Comparison of ENCODE assay signal across 21 cellular contexts in genomic region chr16:35239561-35239960, GRCh38.
"Had no signal": no experiment of that assay in that cellular context is flagged by ENCODE, and none has a peak within 500 bp of the region (broad histone marks: within the 10 kb centered on the region; RNA-seq: fewer than 3 reads in every experiment).

No MANE protein-coding gene starts in this region.

- H3K36me3 ChIP-seq: lower lobe of right lung, prostate gland, right atrium auricular region, spleen, tibial artery had no signal

- H3K4me1 ChIP-seq: lower lobe of right lung, prostate gland, right atrium auricular region, spleen, testis, tibial artery had no signal

- H3K9me3 ChIP-seq: lower lobe of right lung, prostate gland, right atrium auricular region, testis, tibial artery had no signal

- H3K27me3 ChIP-seq: right atrium auricular region, spleen, testis, tibial artery had no signal

- H3K27ac ChIP-seq: coronary artery, lower lobe of right lung, prostate gland, right atrium auricular region, spleen, testis, tibial artery had no signal

- H3K4me3 ChIP-seq: coronary artery, lower lobe of right lung, prostate gland, right atrium auricular region, skin epidermis, spleen, testis, tibial artery had no signal

- DNase-seq: dermis blood vessel endothelial cell; effector memory CD8-positive, alpha-beta T cell; erythroblast; hypothalamus; immature natural killer cell; islet precursor cell; left ventricle myocardium superior; lower lobe of right lung; naive thymus-derived CD8-positive, alpha-beta T cell; nephron progenitor cell; nucleus accumbens; spleen; stimulated activated CD4-positive, alpha-beta T cell treated with anti-CD3 and anti-CD28 coated beads, Interleukin-4, amount 100 ng/mL, for 4 hours; stimulated activated naive CD8-positive, alpha-beta T cell treated with anti-CD3 and anti-CD28 coated beads, Interleukin-15, Interleukin-2, amounts not matched to agents 100 U/mL and 50 U/mL, for 24 hours; substantia nigra; testis; tibial artery had no signal
